ENCODE assay signal across 1 cellular context in genomic region chr6:135488023-135488422, GRCh38.
TF ChIP-seq lines count a peak whose summit lies in the region.

No MANE protein-coding gene starts in this region.

TF ChIP-seq in GM23338, 12 proteins besides CTCF, POLR2A, EP300 and RAD21 (continued from another document):
- TF ChIP-seq ZNF462 (CRISPR knock-in tag; IDR thresholded peaks at IDR 0.05) = no peak
